Comparison of ENCODE assay signal across 8 cellular contexts in the genomic region with DNA sequence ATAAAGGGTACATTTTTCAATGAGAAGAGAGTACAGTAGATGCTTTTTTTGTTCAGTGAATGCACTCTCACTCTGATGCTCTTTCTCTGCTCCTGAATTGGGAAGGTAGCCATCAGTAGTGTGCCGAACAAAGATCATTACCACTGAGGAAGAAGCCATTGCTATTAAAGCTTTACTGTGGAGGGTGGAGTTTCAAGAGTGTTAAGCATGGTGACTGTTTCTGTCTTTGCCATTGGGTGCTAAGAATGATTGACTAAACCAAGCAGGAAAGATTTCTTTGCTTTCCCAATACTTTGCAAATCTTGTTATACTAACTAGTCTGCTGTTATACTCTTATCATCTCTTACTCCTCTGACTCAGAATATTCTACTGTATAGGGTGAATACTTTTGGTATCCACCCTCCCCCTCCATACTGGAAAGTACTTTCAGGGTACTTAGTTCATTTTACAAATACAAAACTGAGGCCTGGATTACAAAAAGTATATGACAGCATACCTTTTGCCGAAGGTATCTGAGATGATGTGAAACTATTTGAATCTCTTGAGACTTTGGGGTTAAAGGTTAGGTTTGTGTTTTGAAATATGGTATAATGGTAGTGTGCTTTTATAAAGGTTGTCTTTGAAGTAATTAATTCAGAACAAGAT. TPM values are rescaled to one million over a fixed set of nuclear protein-coding genes. Genes with fewer than 3 reads are reported as not detected.
DNase-seq lines count a peak whose midpoint lies in the region; ATAC-seq and FAIRE-seq lines count a peak whose summit lies in the region.

No MANE protein-coding gene starts in this region.

- peak overlapping the region; percentile 83 for H3K9ac ChIP-seq in BLaER1
- H3K9ac ChIP-seq in mucosa of stomach (ENCODE audit: low read length), result peak overlapping the region; percentile 99

- H3K36me3 ChIP-seq in BLaER1, result peaks cover 22% of the 10 kb centered on the region
- no peaks in the 10 kb centered on the region for H3K36me3 ChIP-seq in mucosa of stomach (ENCODE audit: control insufficient read depth, insufficient read depth, low read length)

- H3K4me1 ChIP-seq in BLaER1, result peaks cover 20% of the 10 kb centered on the region
- H3K4me1 ChIP-seq in mucosa of stomach (ENCODE audit: control insufficient read depth, insufficient read depth, low read length), result peaks cover 3% of the 10 kb centered on the region

- ATAC-seq in HG03097 (IDR thresholded peaks at IDR 0.05; ENCODE audit: low FRiP score, unreplicated experiment), result no peak

- peaks cover 24% of the 10 kb centered on the region for H3K4me1 Mint-ChIP-seq in dendritic cell treated with granulocyte-macrophage colony-stimulating factor and Interleukin-4, amounts not matched to agents 40 ng/mL and 50 ng/mL, for 4 days (ENCODE audit: low read depth)

- H3K4me3 ChIP-seq in BLaER1 (peak overlapping the region; percentile 84), mucosa of stomach (ENCODE audit: low read length) (peak overlapping the region; percentile 88)

- H3K27ac ChIP-seq in BLaER1, result peak overlapping the region; percentile 88; the same call in 1 of the 2 replicates

- H3K27me3 ChIP-seq in BLaER1 (no peaks in the 10 kb centered on the region), mucosa of stomach (ENCODE audit: control insufficient read depth, insufficient read depth, low read length) (no peaks in the 10 kb centered on the region)

- intact Hi-C loops in dendritic cell treated with granulocyte-macrophage colony-stimulating factor and Interleukin-4, amounts not matched to agents 40 ng/mL and 50 ng/mL, for 4 days (cut with micrococcal nuclease), result loop anchor here (2.0 kb wide), 1 partner anchor 28 kb away; no protein-coding TSS in a partner anchor

- peak; percentile 22 for DNase-seq in GM19239 (ENCODE audit: insufficient read length, low spot score)
- DNase-seq in RKO (ENCODE audit: low spot score), result peak; percentile 81
- no peak for DNase-seq in mucosa of gallbladder (ENCODE audit: low spot score)
- no peak for DNase-seq in middle frontal gyrus (ENCODE audit: extremely low spot score, low spot score)

- peaks cover 61% of the 10 kb centered on the region for H4K20me1 ChIP-seq in BLaER1

- peak; percentile 62 for FAIRE-seq in GM19239 (lab: Jason Lieb, UNC)

- peaks cover 27% of the 10 kb centered on the region for H3K36me3 Mint-ChIP-seq in dendritic cell treated with granulocyte-macrophage colony-stimulating factor and Interleukin-4, amounts not matched to agents 40 ng/mL and 50 ng/mL, for 4 days (ENCODE audit: low read depth)

- peak overlapping the region; percentile 96 for H3K4me3 Mint-ChIP-seq in dendritic cell treated with granulocyte-macrophage colony-stimulating factor and Interleukin-4, amounts not matched to agents 40 ng/mL and 50 ng/mL, for 4 days

- no peaks in the 10 kb centered on the region for H3K27me3 Mint-ChIP-seq in dendritic cell treated with granulocyte-macrophage colony-stimulating factor and Interleukin-4, amounts not matched to agents 40 ng/mL and 50 ng/mL, for 4 days

- H3K9me3 Mint-ChIP-seq in dendritic cell treated with granulocyte-macrophage colony-stimulating factor and Interleukin-4, amounts not matched to agents 40 ng/mL and 50 ng/mL, for 4 days, result no peaks in the 10 kb centered on the region

- H3K9me3 ChIP-seq in BLaER1 (peaks cover 5% of the 10 kb centered on the region; the same call in 1 of the 2 replicates), mucosa of stomach (ENCODE audit: control insufficient read depth, low read length) (no peaks in the 10 kb centered on the region)

- H3K4me2 ChIP-seq in BLaER1, result peak overlapping the region; percentile 81

- peak overlapping the region; percentile 98 for H3K27ac Mint-ChIP-seq in dendritic cell treated with granulocyte-macrophage colony-stimulating factor and Interleukin-4, amounts not matched to agents 40 ng/mL and 50 ng/mL, for 4 days

RNA-seq across cellular contexts. Expression of gene RAB11A, which starts 1.7 kb away (rescaled TPM):
- total RNA-seq in mucosa of gallbladder, result 250 TPM

Comparison
In these comparisons a context has a peak if more than half of its experiments do, and no peak if none do; other contexts are left out.
1. DNase-seq: peak in GM19239 (single experiment) and RKO (single experiment); none in mucosa of gallbladder (single experiment) and middle frontal gyrus (single experiment).